ENCODE assay signal across 8 cellular contexts in genomic region chr21:34669149-34669879, GRCh38.
A peak's percentile ranks its signal among the peaks of the same experiment; 100 is the strongest.
DNase-seq lines count a peak whose midpoint lies in the region; ATAC-seq and TF ChIP-seq lines count a peak whose summit lies in the region.

No MANE protein-coding gene starts in this region.

- H3K4me3 ChIP-seq in ACC112 (ENCODE audit: low read depth, low read length): peak overlapping the region; percentile 65
- H3K4me3 ChIP-seq in iPS-20b (ENCODE audit: low read length): peak overlapping the region; percentile 67

- H3K36me3 ChIP-seq in ACC112 (ENCODE audit: insufficient read depth, low read length) (no peaks in the 10 kb centered on the region), iPS-20b (ENCODE audit: insufficient read depth, low read depth, low read length) (no peaks in the 10 kb centered on the region)

- no peaks in the 10 kb centered on the region for H3K79me2 ChIP-seq in ACC112 (ENCODE audit: control insufficient read depth, insufficient read depth, low read length, unreplicated experiment)

- H2AFZ ChIP-seq in ACC112 (ENCODE audit: low read length, unreplicated experiment): peak overlapping the region; percentile 26

- no peaks in the 10 kb centered on the region for H3K9me3 ChIP-seq in iPS-20b (ENCODE audit: insufficient read depth, low read depth, low read length)

- peak; percentile 23 for DNase-seq in activated CD8-positive, alpha-beta memory T cell treated with anti-CD3 and anti-CD28 coated beads, Interleukin-2, amount 50 U/mL, for 4 hours
- DNase-seq in stimulated activated naive CD8-positive, alpha-beta T cell treated with anti-CD3 and anti-CD28 coated beads, Interleukin-15, Interleukin-2, amounts not matched to agents 100 U/mL and 50 U/mL, for 24 hours: peak; percentile 37
- no peak for DNase-seq in NCI-H524 (lab: John Stamatoyannopoulos, UW)
- no peak for DNase-seq in RWPE1 (ENCODE audit: low spot score)

- POLR2A ChIA-PET in RWPE1 (lab: Yijun Ruan, JAX; ENCODE audit: low non-redundant PET): no interaction called here

- H3K9ac ChIP-seq in iPS-20b (ENCODE audit: low read depth, low read length): peak overlapping the region; percentile 15; the same call in 1 of the 2 replicates

- H3K27ac ChIP-seq in ACC112 (ENCODE audit: low read depth, low read length) (no peak overlapping the region), iPS-20b (ENCODE audit: low read length) (no peak overlapping the region), RWPE1 (no peak overlapping the region)

- H3K4me1 ChIP-seq in ACC112 (ENCODE audit: control insufficient read depth, insufficient read depth, low read length, unreplicated experiment): peaks cover 4% of the 10 kb centered on the region
- H3K4me1 ChIP-seq in iPS-20b (ENCODE audit: insufficient read depth, low read length): peaks cover 10% of the 10 kb centered on the region; the same call in 1 of the 2 replicates

- CTCF ChIA-PET in RWPE1 (lab: Yijun Ruan, JAX): no interaction called here

- TF ChIP-seq CTCF in RWPE1 (conservative IDR thresholded peaks at IDR 0.05; ENCODE audit: low read depth): no peak

- ATAC-seq in GM21423 (IDR thresholded peaks at IDR 0.05; ENCODE audit: unreplicated experiment) (peak; percentile 54), GM21526 (IDR thresholded peaks at IDR 0.05; ENCODE audit: low FRiP score, unreplicated experiment) (no peak)
- ATAC-seq in stimulated activated naive CD8-positive, alpha-beta T cell treated with anti-CD3 and anti-CD28 coated beads, Interleukin-15, Interleukin-2, amounts not matched to agents 100 U/mL and 50 U/mL, for 24 hours: peak; percentile 45

- H3K27me3 ChIP-seq in ACC112 (ENCODE audit: insufficient read depth, low read length) (peaks cover 82% of the 10 kb centered on the region), iPS-20b (ENCODE audit: insufficient read depth, low read length) (peaks cover 77% of the 10 kb centered on the region)

Comparison
In these comparisons a context has a peak if more than half of its experiments do, and no peak if none do; other contexts are left out.
1. DNase-seq: peak in activated CD8-positive, alpha-beta memory T cell treated with anti-CD3 and anti-CD28 coated beads, Interleukin-2, amount 50 U/mL, for 4 hours (single experiment) and stimulated activated naive CD8-positive, alpha-beta T cell treated with anti-CD3 and anti-CD28 coated beads, Interleukin-15, Interleukin-2, amounts not matched to agents 100 U/mL and 50 U/mL, for 24 hours (single experiment); none in NCI-H524 (0 of 2) and RWPE1 (single experiment).